In the genomic region with DNA sequence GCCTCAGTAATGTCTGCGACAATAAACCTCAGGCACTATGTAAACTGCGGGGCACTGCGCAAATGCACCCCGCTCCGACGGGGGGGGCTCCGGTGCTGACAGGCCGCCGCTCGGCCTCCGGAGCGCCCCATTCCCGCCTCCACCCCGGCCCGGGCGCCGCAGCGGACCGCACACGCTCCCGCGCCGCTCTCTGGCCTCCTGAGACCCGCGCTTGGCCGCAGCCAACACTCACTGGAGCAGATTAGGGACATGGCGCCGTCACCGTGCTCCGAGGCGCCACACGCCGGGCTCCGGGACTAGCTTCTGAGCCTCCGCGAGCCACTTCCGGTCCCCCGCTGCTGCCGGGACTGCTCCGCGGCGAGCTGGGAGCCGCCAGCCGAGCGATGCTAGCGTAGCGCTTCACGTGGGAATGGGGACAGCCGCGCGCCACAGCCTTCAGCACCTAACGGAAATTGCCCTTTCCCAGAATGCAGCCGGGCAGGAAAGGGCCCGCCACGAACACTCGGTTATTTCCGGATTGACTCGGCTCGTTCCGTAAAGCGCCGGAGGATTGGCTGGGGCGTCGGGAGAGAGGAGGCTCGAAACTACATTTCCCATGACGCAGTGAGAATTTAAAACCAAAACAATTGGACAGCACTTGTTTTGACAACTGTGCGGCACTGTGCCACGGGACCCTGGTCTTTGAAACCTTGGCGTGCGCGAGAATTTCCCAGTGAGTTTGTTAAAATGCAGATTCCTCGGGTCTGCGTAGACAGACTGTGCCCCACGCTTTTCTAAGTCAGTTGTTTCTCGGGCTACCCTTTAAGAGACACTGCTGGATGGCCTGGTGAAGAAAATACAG, we compare ENCODE assay signal across 1 cellular context.
TF ChIP-seq lines count a peak whose summit lies in the region.

A gene (minus strand): TSS at position 454 of the 841 bp plus-strand sequence. CDS start 203 bp downstream, at position 251.

TF ChIP-seq in WTC11, 78 proteins besides CTCF, POLR2A, EP300 and RAD21 (continued from another document):
- TF ChIP-seq, protein P1, sequence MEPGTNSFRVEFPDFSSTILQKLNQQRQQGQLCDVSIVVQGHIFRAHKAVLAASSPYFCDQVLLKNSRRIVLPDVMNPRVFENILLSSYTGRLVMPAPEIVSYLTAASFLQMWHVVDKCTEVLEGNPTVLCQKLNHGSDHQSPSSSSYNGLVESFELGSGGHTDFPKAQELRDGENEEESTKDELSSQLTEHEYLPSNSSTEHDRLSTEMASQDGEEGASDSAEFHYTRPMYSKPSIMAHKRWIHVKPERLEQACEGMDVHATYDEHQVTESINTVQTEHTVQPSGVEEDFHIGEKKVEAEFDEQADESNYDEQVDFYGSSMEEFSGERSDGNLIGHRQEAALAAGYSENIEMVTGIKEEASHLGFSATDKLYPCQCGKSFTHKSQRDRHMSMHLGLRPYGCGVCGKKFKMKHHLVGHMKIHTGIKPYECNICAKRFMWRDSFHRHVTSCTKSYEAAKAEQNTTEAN (CRISPR knock-in tag; IDR thresholded peaks at IDR 0.05) = 0 out of 2 replicates have a peak, but pooled peaks have one; percentile 39
- TF ChIP-seq, protein P2, sequence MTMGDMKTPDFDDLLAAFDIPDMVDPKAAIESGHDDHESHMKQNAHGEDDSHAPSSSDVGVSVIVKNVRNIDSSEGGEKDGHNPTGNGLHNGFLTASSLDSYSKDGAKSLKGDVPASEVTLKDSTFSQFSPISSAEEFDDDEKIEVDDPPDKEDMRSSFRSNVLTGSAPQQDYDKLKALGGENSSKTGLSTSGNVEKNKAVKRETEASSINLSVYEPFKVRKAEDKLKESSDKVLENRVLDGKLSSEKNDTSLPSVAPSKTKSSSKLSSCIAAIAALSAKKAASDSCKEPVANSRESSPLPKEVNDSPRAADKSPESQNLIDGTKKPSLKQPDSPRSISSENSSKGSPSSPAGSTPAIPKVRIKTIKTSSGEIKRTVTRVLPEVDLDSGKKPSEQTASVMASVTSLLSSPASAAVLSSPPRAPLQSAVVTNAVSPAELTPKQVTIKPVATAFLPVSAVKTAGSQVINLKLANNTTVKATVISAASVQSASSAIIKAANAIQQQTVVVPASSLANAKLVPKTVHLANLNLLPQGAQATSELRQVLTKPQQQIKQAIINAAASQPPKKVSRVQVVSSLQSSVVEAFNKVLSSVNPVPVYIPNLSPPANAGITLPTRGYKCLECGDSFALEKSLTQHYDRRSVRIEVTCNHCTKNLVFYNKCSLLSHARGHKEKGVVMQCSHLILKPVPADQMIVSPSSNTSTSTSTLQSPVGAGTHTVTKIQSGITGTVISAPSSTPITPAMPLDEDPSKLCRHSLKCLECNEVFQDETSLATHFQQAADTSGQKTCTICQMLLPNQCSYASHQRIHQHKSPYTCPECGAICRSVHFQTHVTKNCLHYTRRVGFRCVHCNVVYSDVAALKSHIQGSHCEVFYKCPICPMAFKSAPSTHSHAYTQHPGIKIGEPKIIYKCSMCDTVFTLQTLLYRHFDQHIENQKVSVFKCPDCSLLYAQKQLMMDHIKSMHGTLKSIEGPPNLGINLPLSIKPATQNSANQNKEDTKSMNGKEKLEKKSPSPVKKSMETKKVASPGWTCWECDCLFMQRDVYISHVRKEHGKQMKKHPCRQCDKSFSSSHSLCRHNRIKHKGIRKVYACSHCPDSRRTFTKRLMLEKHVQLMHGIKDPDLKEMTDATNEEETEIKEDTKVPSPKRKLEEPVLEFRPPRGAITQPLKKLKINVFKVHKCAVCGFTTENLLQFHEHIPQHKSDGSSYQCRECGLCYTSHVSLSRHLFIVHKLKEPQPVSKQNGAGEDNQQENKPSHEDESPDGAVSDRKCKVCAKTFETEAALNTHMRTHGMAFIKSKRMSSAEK (CRISPR knock-in tag; IDR thresholded peaks at IDR 0.05; ENCODE audit: borderline replicate concordance) = no peak
- TF ChIP-seq, protein P3, sequence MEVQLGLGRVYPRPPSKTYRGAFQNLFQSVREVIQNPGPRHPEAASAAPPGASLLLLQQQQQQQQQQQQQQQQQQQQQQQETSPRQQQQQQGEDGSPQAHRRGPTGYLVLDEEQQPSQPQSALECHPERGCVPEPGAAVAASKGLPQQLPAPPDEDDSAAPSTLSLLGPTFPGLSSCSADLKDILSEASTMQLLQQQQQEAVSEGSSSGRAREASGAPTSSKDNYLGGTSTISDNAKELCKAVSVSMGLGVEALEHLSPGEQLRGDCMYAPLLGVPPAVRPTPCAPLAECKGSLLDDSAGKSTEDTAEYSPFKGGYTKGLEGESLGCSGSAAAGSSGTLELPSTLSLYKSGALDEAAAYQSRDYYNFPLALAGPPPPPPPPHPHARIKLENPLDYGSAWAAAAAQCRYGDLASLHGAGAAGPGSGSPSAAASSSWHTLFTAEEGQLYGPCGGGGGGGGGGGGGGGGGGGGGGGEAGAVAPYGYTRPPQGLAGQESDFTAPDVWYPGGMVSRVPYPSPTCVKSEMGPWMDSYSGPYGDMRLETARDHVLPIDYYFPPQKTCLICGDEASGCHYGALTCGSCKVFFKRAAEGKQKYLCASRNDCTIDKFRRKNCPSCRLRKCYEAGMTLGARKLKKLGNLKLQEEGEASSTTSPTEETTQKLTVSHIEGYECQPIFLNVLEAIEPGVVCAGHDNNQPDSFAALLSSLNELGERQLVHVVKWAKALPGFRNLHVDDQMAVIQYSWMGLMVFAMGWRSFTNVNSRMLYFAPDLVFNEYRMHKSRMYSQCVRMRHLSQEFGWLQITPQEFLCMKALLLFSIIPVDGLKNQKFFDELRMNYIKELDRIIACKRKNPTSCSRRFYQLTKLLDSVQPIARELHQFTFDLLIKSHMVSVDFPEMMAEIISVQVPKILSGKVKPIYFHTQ (CRISPR knock-in tag; IDR thresholded peaks at IDR 0.05) = no peak
- TF ChIP-seq JUN (CRISPR knock-in tag; IDR thresholded peaks at IDR 0.05) (no peak), ZNF671 (CRISPR knock-in tag; IDR thresholded peaks at IDR 0.05) (no peak), ESRRA (CRISPR knock-in tag; IDR thresholded peaks at IDR 0.05; ENCODE audit: borderline replicate concordance) (peak; percentile 37; the same call in 1 of the 2 replicates), JAZF1 (CRISPR knock-in tag; IDR thresholded peaks at IDR 0.05) (no peak), KAT7 (CRISPR knock-in tag; IDR thresholded peaks at IDR 0.05; ENCODE audit: borderline replicate concordance) (peak; percentile 95; the same call in 1 of the 2 replicates), FOXK1 (CRISPR knock-in tag; IDR thresholded peaks at IDR 0.05) (peak; percentile 65), SOX15 (CRISPR knock-in tag; IDR thresholded peaks at IDR 0.05) (no peak), MXD4 (CRISPR knock-in tag; IDR thresholded peaks at IDR 0.05; ENCODE audit: borderline replicate concordance) (no peak), ZNF232 (CRISPR knock-in tag; IDR thresholded peaks at IDR 0.05) (no peak), TEAD4 (CRISPR knock-in tag; IDR thresholded peaks at IDR 0.05) (no peak), CREB1 (CRISPR knock-in tag; IDR thresholded peaks at IDR 0.05) (no peak), HMGA2 (CRISPR knock-in tag; IDR thresholded peaks at IDR 0.05) (no peak), MYBL2 (CRISPR knock-in tag; IDR thresholded peaks at IDR 0.05) (0 out of 2 replicates have a peak, but pooled peaks have one; percentile 72)
- TF ChIP-seq, protein P4, sequence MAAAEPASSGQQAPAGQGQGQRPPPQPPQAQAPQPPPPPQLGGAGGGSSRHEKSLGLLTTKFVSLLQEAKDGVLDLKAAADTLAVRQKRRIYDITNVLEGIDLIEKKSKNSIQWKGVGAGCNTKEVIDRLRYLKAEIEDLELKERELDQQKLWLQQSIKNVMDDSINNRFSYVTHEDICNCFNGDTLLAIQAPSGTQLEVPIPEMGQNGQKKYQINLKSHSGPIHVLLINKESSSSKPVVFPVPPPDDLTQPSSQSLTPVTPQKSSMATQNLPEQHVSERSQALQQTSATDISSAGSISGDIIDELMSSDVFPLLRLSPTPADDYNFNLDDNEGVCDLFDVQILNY (CRISPR knock-in tag; IDR thresholded peaks at IDR 0.05) = peak; percentile 70; the same call in 1 of the 2 replicates
- TF ChIP-seq, protein P5, sequence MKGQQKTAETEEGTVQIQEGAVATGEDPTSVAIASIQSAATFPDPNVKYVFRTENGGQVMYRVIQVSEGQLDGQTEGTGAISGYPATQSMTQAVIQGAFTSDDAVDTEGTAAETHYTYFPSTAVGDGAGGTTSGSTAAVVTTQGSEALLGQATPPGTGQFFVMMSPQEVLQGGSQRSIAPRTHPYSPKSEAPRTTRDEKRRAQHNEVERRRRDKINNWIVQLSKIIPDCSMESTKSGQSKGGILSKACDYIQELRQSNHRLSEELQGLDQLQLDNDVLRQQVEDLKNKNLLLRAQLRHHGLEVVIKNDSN (CRISPR knock-in tag; IDR thresholded peaks at IDR 0.05) = peak; percentile 57; the same call in 1 of the 2 replicates
- TF ChIP-seq, protein P6, sequence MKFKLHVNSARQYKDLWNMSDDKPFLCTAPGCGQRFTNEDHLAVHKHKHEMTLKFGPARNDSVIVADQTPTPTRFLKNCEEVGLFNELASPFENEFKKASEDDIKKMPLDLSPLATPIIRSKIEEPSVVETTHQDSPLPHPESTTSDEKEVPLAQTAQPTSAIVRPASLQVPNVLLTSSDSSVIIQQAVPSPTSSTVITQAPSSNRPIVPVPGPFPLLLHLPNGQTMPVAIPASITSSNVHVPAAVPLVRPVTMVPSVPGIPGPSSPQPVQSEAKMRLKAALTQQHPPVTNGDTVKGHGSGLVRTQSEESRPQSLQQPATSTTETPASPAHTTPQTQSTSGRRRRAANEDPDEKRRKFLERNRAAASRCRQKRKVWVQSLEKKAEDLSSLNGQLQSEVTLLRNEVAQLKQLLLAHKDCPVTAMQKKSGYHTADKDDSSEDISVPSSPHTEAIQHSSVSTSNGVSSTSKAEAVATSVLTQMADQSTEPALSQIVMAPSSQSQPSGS (CRISPR knock-in tag; IDR thresholded peaks at IDR 0.05; ENCODE audit: borderline replicate concordance, low read depth) = no peak
